Comparison of ENCODE assay signal across 7 cellular contexts in the genomic region with DNA sequence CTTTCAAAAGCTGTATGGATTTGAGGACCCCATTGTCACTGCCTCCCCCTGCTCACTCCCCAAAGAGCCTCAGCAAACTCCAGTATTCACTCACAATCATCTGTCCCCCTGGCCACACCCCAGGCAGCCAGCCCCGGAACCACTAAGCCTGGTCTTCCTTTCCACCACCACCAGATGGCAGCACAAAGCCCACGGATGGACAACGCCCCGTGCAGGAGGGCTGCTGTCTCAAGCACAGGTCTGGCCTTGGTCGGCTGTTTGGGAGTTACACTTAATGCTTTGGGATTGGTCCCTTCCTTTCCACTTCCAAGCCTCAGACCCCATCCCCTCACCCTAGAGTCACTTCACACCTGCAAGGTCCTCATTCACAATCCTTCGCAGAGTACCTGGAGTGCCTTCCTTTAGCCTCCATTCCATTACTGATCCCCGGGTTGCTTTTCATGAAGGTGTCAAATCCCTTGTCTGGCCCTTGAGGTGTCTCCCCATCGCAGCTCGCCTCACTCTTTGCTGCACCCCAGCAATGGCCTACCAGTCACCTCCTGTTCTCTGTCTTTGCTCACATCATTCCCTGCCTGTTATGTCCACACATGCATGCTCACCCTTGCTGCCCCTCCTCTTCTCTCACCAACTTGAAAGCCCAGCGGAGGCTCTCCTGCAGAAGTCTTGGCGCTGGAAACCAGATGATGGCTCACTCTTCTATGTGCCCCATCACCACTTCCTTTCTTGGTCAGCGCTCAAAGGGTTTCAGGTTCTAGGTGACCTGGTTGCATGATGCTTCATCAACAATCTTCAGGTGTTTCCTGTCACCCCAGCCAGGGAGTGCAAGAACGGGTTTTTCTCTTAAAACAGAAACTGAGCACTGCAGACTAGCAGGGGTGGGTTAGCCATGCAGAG. TPM values are rescaled to one million over a fixed set of nuclear protein-coding genes. Genes with fewer than 3 reads are reported as not detected.
DNase-seq lines count a peak whose midpoint lies in the region; ATAC-seq and TF ChIP-seq lines count a peak whose summit lies in the region.

No MANE protein-coding gene starts in this region.

- peak; percentile 25 for TF ChIP-seq POLR2A in GM15510 (IDR thresholded peaks at IDR 0.05; ENCODE audit: borderline replicate concordance, extremely low read depth, insufficient read length)
- no peak for TF ChIP-seq POLR2A in adrenal gland (IDR thresholded peaks at IDR 0.05)
- TF ChIP-seq POLR2A in spleen (IDR thresholded peaks at IDR 0.05) = no peak

- H3K27me3 ChIP-seq in adrenal gland = peaks cover 7% of the 10 kb centered on the region
- no peaks in the 10 kb centered on the region for H3K27me3 ChIP-seq in right cardiac atrium (ENCODE audit: control insufficient read depth, insufficient read depth)
- H3K27me3 ChIP-seq in spleen (replicated peaks in 1 of 7) = no peaks in the 10 kb centered on the region

- intact Hi-C loops in adrenal gland (cut with DNase I) = loop anchor here (2.0 to 5.0 kb wide), 3 partner anchors 136 to 151 kb away; no protein-coding TSS in a partner anchor
- intact Hi-C loops in right cardiac atrium (cut with DNase I) = loop anchor here (2.0 to 5.0 kb wide), 4 partner anchors 136 to 152 kb away; no protein-coding TSS in a partner anchor
- intact Hi-C loops in spleen (cut with DNase I; ENCODE audit: low total_unique reads) = loop anchor here (5.0 kb wide), 1 partner anchor 136 kb away; no protein-coding TSS in a partner anchor

- 26 to 34% (median 27%) methylated on average over 13 of the region's 13 CpGs for WGBS in adrenal gland, 4 donors
- 31% methylated on average over 13 of the region's 13 CpGs for WGBS in right cardiac atrium
- 18 to 23% (median 22%) methylated on average over 13 of the region's 13 CpGs for WGBS in spleen, 5 donors

- H3K27ac ChIP-seq in adrenal gland (no peak overlapping the region), right cardiac atrium (ENCODE audit: low read length) (no peak overlapping the region), spleen (peak overlapping the region in 5 of 8 donors; percentile 60 to 85 (median 75))

- H3K4me1 ChIP-seq in adrenal gland (replicated peaks in 1 of 2) = no peaks in the 10 kb centered on the region
- H3K4me1 ChIP-seq in right cardiac atrium (ENCODE audit: control insufficient read depth, insufficient read depth, low read length) = peaks cover 4% of the 10 kb centered on the region
- peaks cover 31 to 78% (median 58%) of the 10 kb centered on the region in 6 donors for H3K4me1 ChIP-seq in spleen

- DNase-seq in NCI-H1105 (lab: John Stamatoyannopoulos, UW) (peak; percentile 77), T follicular helper cell (ENCODE audit: low read depth) (peak; percentile 80), adrenal gland (peak; percentile 72 to 86 (median 77)), right cardiac atrium (peak; percentile 78 to 88 (median 86)), spleen (peak; percentile 94)

- no peak overlapping the region for H3K4me3 ChIP-seq in adrenal gland
- no peak overlapping the region for H3K4me3 ChIP-seq in right cardiac atrium (ENCODE audit: low read length)
- H3K4me3 ChIP-seq in spleen = peak overlapping the region in 5 of 8 donors; percentile 5 to 53 (median 8)

- ATAC-seq in HG02642 (IDR thresholded peaks at IDR 0.05; ENCODE audit: poor library complexity, unreplicated experiment) (peak; percentile 52), right cardiac atrium (peak; percentile 70 to 76)

- H3K36me3 ChIP-seq in adrenal gland (replicated peaks in 1 of 2) = no peaks in the 10 kb centered on the region
- H3K36me3 ChIP-seq in spleen = no peaks in the 10 kb centered on the region

- H3K9me3 ChIP-seq in adrenal gland (replicated peaks in 1 of 3) = no peaks in the 10 kb centered on the region
- H3K9me3 ChIP-seq in right cardiac atrium (ENCODE audit: control insufficient read depth, low read length) = no peaks in the 10 kb centered on the region
- H3K9me3 ChIP-seq in spleen = no peaks in the 10 kb centered on the region

- TF ChIP-seq CTCF in adrenal gland (IDR thresholded peaks at IDR 0.05) = peak; percentile 65 to 86 (median 80)
- TF ChIP-seq CTCF in spleen (IDR thresholded peaks at IDR 0.05 in 8 of 11, conservative IDR thresholded peaks at IDR 0.05 in 3 of 11) = peak; percentile 68 to 95 (median 91)

RNA-seq across cellular contexts. Expression of gene KCNA2, which starts 24.9 kb away (rescaled TPM):
- total RNA-seq in adrenal gland (10 to 100 TPM in 1 of 8 donors, 1 to 10 TPM in 2, under 1 TPM in 4, not detected in 1; 0.23 to 16.9 (median 0.51) TPM), right cardiac atrium (1 to 10 TPM in 2 of 4 donors, under 1 TPM in 2; 0.50 to 1.5 (median 1.0) TPM), spleen (1 to 10 TPM in 5 of 7 donors, under 1 TPM in 2; 0.65 to 2.6 (median 1.4) TPM)
- polyA plus RNA-seq in adrenal gland (under 1 TPM; 0.08 to 0.38 (median 0.10) TPM), right cardiac atrium (0.48 TPM), spleen (under 1 TPM; 0.09 to 0.13 (median 0.11) TPM)

RNA-seq across cellular contexts. Expression of gene KCNA3, which starts 43.7 kb away (rescaled TPM):
- total RNA-seq in adrenal gland (1 to 10 TPM in 3 of 8 donors, under 1 TPM in 5; 0.12 to 1.9 (median 0.85) TPM), right cardiac atrium (1 to 10 TPM in 2 of 4 donors, under 1 TPM in 2; 0.34 to 2.0 (median 1.1) TPM), spleen (10 to 100 TPM; 20.4 to 45.8 (median 28.4) TPM)
- polyA plus RNA-seq in adrenal gland (under 1 TPM; 0.07 to 0.38 (median 0.16) TPM), right cardiac atrium (0.20 TPM), spleen (1 to 10 TPM in 1 of 3 donors, under 1 TPM in 2; 0.30 to 1.4 (median 0.96) TPM)

Comparison
In these comparisons a context has a peak if more than half of its experiments do, and no peak if none do; other contexts are left out.
1. H3K27ac ChIP-seq: peak in spleen (5 of 8); none in adrenal gland (0 of 5) and right cardiac atrium (single experiment).
2. H3K4me3 ChIP-seq: peak in spleen (5 of 8); none in adrenal gland (0 of 4) and right cardiac atrium (single experiment).
3. RNA of gene KCNA3, which starts 43.7 kb away (total RNA-seq): 20.4 to 45.8 TPM in spleen; 0.34 to 2.0 TPM in right cardiac atrium and 0.12 to 1.9 TPM in adrenal gland; every median in the first group is over 4 times any median in the second.
4. Peak in every context shown above with its lines, with median percentiles within 50 percentile points of each other: DNase-seq.